In genomic region chr7:100492738-100493475, GRCh38 we compare ENCODE assay signal across 2 cellular contexts.
TF ChIP-seq lines count a peak whose summit lies in the region.

No MANE protein-coding gene starts in this region.

TF ChIP-seq in SK-N-SH, 30 proteins besides CTCF, POLR2A, EP300 and RAD21:
- TF ChIP-seq REST (IDR thresholded peaks at IDR 0.05; ENCODE audit: low read depth, low read length) (no peak), GABPA (IDR thresholded peaks at IDR 0.05; ENCODE audit: low read depth) (no peak), MEF2A (IDR thresholded peaks at IDR 0.05; ENCODE audit: borderline replicate concordance, low read depth) (no peak), RCOR1 (IDR thresholded peaks at IDR 0.05; ENCODE audit: low read length) (no peak), YY1 (IDR thresholded peaks at IDR 0.05; ENCODE audit: low read depth) (no peak), ELF1 (IDR thresholded peaks at IDR 0.05) (no peak), SIN3A (IDR thresholded peaks at IDR 0.05; ENCODE audit: borderline replicate concordance, low read depth, low read length) (no peak), CHD2 (IDR thresholded peaks at IDR 0.05; ENCODE audit: low read length, partially characterized antibody) (no peak), FOSL2 (IDR thresholded peaks at IDR 0.05; ENCODE audit: borderline replicate concordance, low read depth) (no peak), EZH2phosphoT487 (IDR thresholded peaks at IDR 0.05; ENCODE audit: borderline replicate concordance, low read depth) (no peak), GATA2 (CRISPR knock-in tag; IDR thresholded peaks at IDR 0.05) (no peak), FOXM1 (IDR thresholded peaks at IDR 0.05; ENCODE audit: low read depth) (no peak), USF1 (IDR thresholded peaks at IDR 0.05; ENCODE audit: borderline replicate concordance, low read depth) (no peak), POLR2AphosphoS5 (IDR thresholded peaks at IDR 0.05; ENCODE audit: low read depth, low read length) (no peak), MAX (IDR thresholded peaks at IDR 0.05; ENCODE audit: low read depth) (no peak), JUND (IDR thresholded peaks at IDR 0.05) (no peak), FOXJ3 (CRISPR knock-in tag; IDR thresholded peaks at IDR 0.05) (no peak), SMC3 (IDR thresholded peaks at IDR 0.05; ENCODE audit: low read depth, low read length) (no peak), TEAD4 (IDR thresholded peaks at IDR 0.05; ENCODE audit: borderline replicate concordance, insufficient read depth) (no peak), USF2 (IDR thresholded peaks at IDR 0.05; ENCODE audit: borderline replicate concordance, low read depth, low read length) (no peak)

TF ChIP-seq in GM12891, 5 proteins besides CTCF, POLR2A, EP300 and RAD21 (continued from another document):
- TF ChIP-seq POLR2AphosphoS5 (IDR thresholded peaks at IDR 0.05; ENCODE audit: low read depth, low read length) (no peak), PAX5 (IDR thresholded peaks at IDR 0.05; ENCODE audit: insufficient read depth, low read length, severe bottlenecking) (no peak), TAF1 (IDR thresholded peaks at IDR 0.05; ENCODE audit: low read depth, low read length) (no peak)
